In the genomic region with DNA sequence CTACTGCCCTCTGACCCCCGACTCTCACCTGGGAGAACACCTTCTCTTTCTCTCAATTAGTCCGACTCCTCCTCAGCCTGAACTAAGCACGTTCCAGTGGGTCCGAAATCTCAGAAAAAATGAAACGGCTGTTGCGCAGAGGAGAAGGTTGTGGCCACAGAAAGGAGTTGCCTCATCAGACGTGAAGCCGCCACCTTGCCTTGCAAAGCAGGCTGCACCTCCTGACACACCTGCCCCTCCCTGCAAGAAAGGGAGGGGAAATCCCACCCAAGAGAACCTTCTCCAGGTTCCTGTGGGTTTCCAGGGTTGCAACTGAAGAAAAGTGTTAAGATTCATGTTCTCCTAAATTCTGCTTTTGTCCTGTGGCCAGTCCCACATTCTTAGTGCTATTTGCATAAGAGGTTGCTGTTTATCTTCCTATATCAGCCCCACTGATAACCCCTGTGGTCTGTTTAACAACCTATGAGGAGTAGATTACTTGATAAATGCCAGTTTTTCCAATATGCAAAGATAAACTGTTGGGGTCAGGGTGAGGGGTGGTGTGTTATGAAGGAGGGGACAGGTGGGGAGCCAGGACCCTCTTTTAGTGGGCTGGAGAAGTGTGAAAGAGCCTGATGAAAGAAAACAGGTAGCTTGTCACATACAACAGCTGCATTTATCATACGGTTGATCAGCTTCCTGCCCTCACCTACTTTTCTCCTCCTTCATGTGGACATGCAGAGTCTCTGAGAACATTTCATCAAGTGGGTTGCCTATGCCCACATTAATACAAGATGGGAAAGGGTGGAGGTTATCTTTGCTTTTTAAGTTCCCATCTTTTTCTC, we compare ENCODE assay signal across 9 cellular contexts. TPM values are rescaled to one million over a fixed set of nuclear protein-coding genes. Genes with fewer than 3 reads are reported as not detected.
DNase-seq lines count a peak whose midpoint lies in the region; ATAC-seq and TF ChIP-seq lines count a peak whose summit lies in the region.
"Had no signal": no experiment of that assay in that cellular context is flagged by ENCODE, and none has a peak within 500 bp of the region (broad histone marks: within the 10 kb centered on the region; RNA-seq: fewer than 3 reads in every experiment).

No MANE protein-coding gene starts in this region.

- H3K4me3 ChIP-seq in left ventricle myocardium inferior (peak overlapping the region; percentile 30), uterus (no peak overlapping the region), PC-3 (ENCODE audit: low read length) (no peak overlapping the region)
- H3K4me3 ChIP-seq: K562 had no signal

- peak overlapping the region; percentile 43 for H3K27ac Mint-ChIP-seq in memory B cell

- CTCF ChIA-PET in PC-3 (lab: Charles Lee): no interaction called here

- no peaks in the 10 kb centered on the region for H3F3A ChIP-seq in PC-3 (ENCODE audit: low read length, unreplicated experiment)

- DNase-seq in left ventricle myocardium inferior: no peak
- no peak for DNase-seq in left cardiac atrium
- peak; percentile 43 for DNase-seq in activated T-cell treated with anti-CD3 and anti-CD28 coated beads, Interleukin-2, amount 50 U/mL, for 1 hour
- DNase-seq in memory B cell (ENCODE audit: low spot score in 2 of 2): no peak
- DNase-seq in uterus: no peak
- no peak for DNase-seq in PC-3
- DNase-seq in A172 (ENCODE audit: low spot score): no peak

- no peak for TF ChIP-seq POLR2A in uterus (IDR thresholded peaks at IDR 0.05)

- no peaks in the 10 kb centered on the region for H3K9me3 Mint-ChIP-seq in memory B cell

- no peak overlapping the region for H3K9ac ChIP-seq in PC-3 (ENCODE audit: low read length)

- no TSS peak for BruUV-seq in PC-3 (replicated peaks; lab: Mats Ljungman, UMichigan)

- H3K4me3 Mint-ChIP-seq in memory B cell: peak overlapping the region; percentile 72

- H3K27me3 ChIP-seq in left ventricle myocardium inferior (ENCODE audit: low read depth) (no peaks in the 10 kb centered on the region), uterus (no peaks in the 10 kb centered on the region), PC-3 (ENCODE audit: low read length) (peaks cover 86% of the 10 kb centered on the region)

- intact Hi-C loops in left ventricle myocardium inferior (cut with micrococcal nuclease) (loop anchor here (10.0 kb wide), 1 partner anchor 97 kb away; no protein-coding TSS in a partner anchor), left cardiac atrium (cut with DNase I) (no loop called here), uterus (cut with DNase I; ENCODE audit: low total_unique reads) (no loop called here), PC-3 (cut with micrococcal nuclease) (no loop called here)

- no peaks in the 10 kb centered on the region for H3K36me3 Mint-ChIP-seq in memory B cell

- H3K36me3 ChIP-seq in left ventricle myocardium inferior (peaks cover 52% of the 10 kb centered on the region), uterus (no peaks in the 10 kb centered on the region), PC-3 (ENCODE audit: low read depth, low read length) (no peaks in the 10 kb centered on the region)

- H3K27ac ChIP-seq in left ventricle myocardium inferior (replicated peaks) (peak overlapping the region; percentile 90), uterus (peak overlapping the region; percentile 73 to 89), PC-3 (ENCODE audit: low read length) (no peak overlapping the region)

- H3K4me1 ChIP-seq in left ventricle myocardium inferior (peaks cover 100% of the 10 kb centered on the region), uterus (peaks cover 17 to 50% of the 10 kb centered on the region in 2 donors), PC-3 (ENCODE audit: insufficient read depth, low read length) (no peaks in the 10 kb centered on the region)

- H3K79me2 ChIP-seq in PC-3 (ENCODE audit: low read length): no peaks in the 10 kb centered on the region

- H3K9me3 ChIP-seq in left ventricle myocardium inferior (replicated peaks): no peaks in the 10 kb centered on the region
- no peaks in the 10 kb centered on the region for H3K9me3 ChIP-seq in uterus
- no peaks in the 10 kb centered on the region for H3K9me3 ChIP-seq in PC-3 (ENCODE audit: low read length)

- no peak overlapping the region for H3K4me2 ChIP-seq in PC-3 (ENCODE audit: low read length)

- H3K27me3 Mint-ChIP-seq in memory B cell: peaks cover 29% of the 10 kb centered on the region

- ATAC-seq in left cardiac atrium (no peak), memory B cell (ENCODE audit: low read depth) (peak; percentile 85), PC-3 (no peak), GM19452 (IDR thresholded peaks at IDR 0.05; ENCODE audit: unreplicated experiment) (no peak)
- ATAC-seq: K562 had no signal

- peaks cover 22% of the 10 kb centered on the region for H3K4me1 Mint-ChIP-seq in memory B cell

- no peaks in the 10 kb centered on the region for H4K20me1 ChIP-seq in PC-3 (ENCODE audit: low read length)

- H3K9me2 ChIP-seq in PC-3 (replicated peaks; ENCODE audit: low read length): no peaks in the 10 kb centered on the region

- no peak for TF ChIP-seq CTCF in left ventricle myocardium inferior (IDR thresholded peaks at IDR 0.05; ENCODE audit: borderline replicate concordance)
- no peak for TF ChIP-seq CTCF in uterus (IDR thresholded peaks at IDR 0.05)
- TF ChIP-seq CTCF in PC-3 (conservative IDR thresholded peaks at IDR 0.05; ENCODE audit: low read depth, low read length): no peak

- H2AFZ ChIP-seq in PC-3 (ENCODE audit: low read length): no peak overlapping the region

- POLR2A ChIA-PET in PC-3 (lab: Charles Lee; ENCODE audit: unreplicated experiment): no interaction called here

RNA-seq across cellular contexts. Expression of gene ZBTB16, which starts 18.2 kb away (rescaled TPM):
- total RNA-seq in left ventricle myocardium inferior (64.5 TPM), left cardiac atrium (10 to 100 TPM; 65.2 to 79.5 TPM), uterus (100 to 1,000 TPM in 3 of 4 donors, 10 to 100 TPM in 1; 25.5 to 302 (median 151) TPM), PC-3 (2014; rRNA removed) (not detected in 2 replicates)
- not detected in 2 replicates for total RNA-seq in A172 (2014; rRNA removed; shearing (Covaris generic))

Comparison
In these comparisons a context has a peak if more than half of its experiments do, and no peak if none do; other contexts are left out.
1. RNA of gene ZBTB16, which starts 18.2 kb away (total RNA-seq): 25.5 to 302 TPM in uterus, 65.2 to 79.5 TPM in left cardiac atrium and 64.5 TPM in left ventricle myocardium inferior (single experiment); not detected in PC-3 and not detected in A172; every median in the first group is over 10 times any median in the second.